ENCODE assay signal across 8 cellular contexts in genomic region chr17:17749921-17750320, GRCh38.
DNase-seq lines count a peak whose midpoint lies in the region; ATAC-seq lines count a peak whose summit lies in the region.

No MANE protein-coding gene starts in this region.

- POLR2A ChIA-PET in activated CD8-positive, alpha-beta T cell treated with anti-CD3 and anti-CD28 coated beads, Interleukin-2, amount 10 ng/mL, durations not matched to agents 7 days and 5 days (lab: Charles Lee): interaction anchor here (1.4 to 2.3 kb wide), 2 partner anchors 10 to 86 kb away, joined by 6 to 12 read pairs; partner anchors contain the start of gene SREBF1

- ATAC-seq in activated CD8-positive, alpha-beta T cell treated with anti-CD3 and anti-CD28 coated beads, Interleukin-2, amount 10 ng/mL, durations not matched to agents 7 days and 5 days: peak; percentile 8
- peak; percentile 3 for ATAC-seq in esophagus mucosa
- ATAC-seq in HG02938 (IDR thresholded peaks at IDR 0.05; ENCODE audit: unreplicated experiment): no peak
- ATAC-seq in GM19463 (IDR thresholded peaks at IDR 0.05; ENCODE audit: unreplicated experiment): no peak

- peak overlapping the region; percentile 95 for H3K27ac Mint-ChIP-seq in activated CD8-positive, alpha-beta T cell treated with anti-CD3 and anti-CD28 coated beads, Interleukin-2, amount 10 ng/mL, durations not matched to agents 7 days and 5 days

- H3K9me3 Mint-ChIP-seq in activated CD8-positive, alpha-beta T cell treated with anti-CD3 and anti-CD28 coated beads, Interleukin-2, amount 10 ng/mL, durations not matched to agents 7 days and 5 days (ENCODE audit: insufficient read depth): no peaks in the 10 kb centered on the region

- H3K4me3 Mint-ChIP-seq in activated CD8-positive, alpha-beta T cell treated with anti-CD3 and anti-CD28 coated beads, Interleukin-2, amount 10 ng/mL, durations not matched to agents 7 days and 5 days: peak overlapping the region; percentile 20

- CTCF ChIA-PET in activated CD8-positive, alpha-beta T cell treated with anti-CD3 and anti-CD28 coated beads, Interleukin-2, amount 10 ng/mL, durations not matched to agents 7 days and 5 days (lab: Charles Lee): interaction anchor here (0.8 to 2.4 kb wide), 5 partner anchors 13 to 111 kb away, joined by 3 to 6 read pairs (median 4); no protein-coding TSS in a partner anchor

- H3K36me3 Mint-ChIP-seq in activated CD8-positive, alpha-beta T cell treated with anti-CD3 and anti-CD28 coated beads, Interleukin-2, amount 10 ng/mL, durations not matched to agents 7 days and 5 days (ENCODE audit: low read depth): peaks cover 2% of the 10 kb centered on the region

- H3K4me1 Mint-ChIP-seq in activated CD8-positive, alpha-beta T cell treated with anti-CD3 and anti-CD28 coated beads, Interleukin-2, amount 10 ng/mL, durations not matched to agents 7 days and 5 days (ENCODE audit: low read depth): peaks cover 71% of the 10 kb centered on the region

- H3K27me3 Mint-ChIP-seq in activated CD8-positive, alpha-beta T cell treated with anti-CD3 and anti-CD28 coated beads, Interleukin-2, amount 10 ng/mL, durations not matched to agents 7 days and 5 days (ENCODE audit: low read depth): no peaks in the 10 kb centered on the region

- DNase-seq in NCI-H2081 (lab: John Stamatoyannopoulos, UW) (peak; percentile 10 to 26), NCI-H2081 treated with DMSO at 0.1 percent for 48 hours (lab: John Stamatoyannopoulos, UW) (no peak), NCI-H2227 (lab: John Stamatoyannopoulos, UW; ENCODE audit: unreplicated experiment) (peak; percentile 76), renal cortical epithelial cell (ENCODE audit: low read depth) (peak; percentile 20)
- DNase-seq in activated CD8-positive, alpha-beta T cell treated with anti-CD3 and anti-CD28 coated beads, Interleukin-2, amount 10 ng/mL, durations not matched to agents 7 days and 5 days: peak; percentile 83

Comparison
In these comparisons a context has a peak if more than half of its experiments do, and no peak if none do; other contexts are left out.
1. ATAC-seq: peak in activated CD8-positive, alpha-beta T cell treated with anti-CD3 and anti-CD28 coated beads, Interleukin-2, amount 10 ng/mL, durations not matched to agents 7 days and 5 days (single experiment) and esophagus mucosa (single experiment); none in HG02938 (single experiment) and GM19463 (single experiment).